In the genomic region with DNA sequence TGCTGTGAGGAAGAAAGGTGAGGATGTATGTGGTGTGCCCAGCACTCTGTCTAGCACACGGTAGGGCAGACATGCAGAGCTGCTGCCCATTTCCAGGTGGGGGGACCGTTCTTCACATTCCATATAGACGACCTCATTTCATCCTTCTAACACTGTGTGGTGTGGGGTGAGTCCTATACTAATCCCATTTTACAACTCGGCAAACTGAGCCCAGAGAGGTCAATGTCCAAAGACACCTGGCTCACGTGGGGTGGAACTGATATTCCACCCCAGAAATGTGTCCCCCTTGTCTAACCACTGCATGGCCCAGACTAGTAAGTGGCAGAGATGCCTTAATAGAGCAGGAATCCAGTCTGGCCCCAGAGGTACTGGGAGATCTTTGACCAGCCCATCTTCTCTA, we compare ENCODE assay signal across 6 cellular contexts.
"Had no signal": no experiment of that assay in that cellular context is flagged by ENCODE, and none has a peak within 500 bp of the region (broad histone marks: within the 10 kb centered on the region; RNA-seq: fewer than 3 reads in every experiment).

No MANE protein-coding gene starts in this region.

- H3K9ac ChIP-seq: KMS-11 had no signal

- H3K27ac ChIP-seq: HL-60, KMS-11 had no signal

- DNase-seq: IMR-90, KBM-7, KG1 had no signal

- FAIRE-seq: HTR-8/SVneo had no signal

- H3K4me2 ChIP-seq: KMS-11 had no signal
